In genomic region chr21:44299085-44299457, GRCh38 we compare ENCODE assay signal across 1 cellular context.
TF ChIP-seq lines count a peak whose summit lies in the region.

No MANE protein-coding gene starts in this region.

TF ChIP-seq in WTC11, 78 proteins besides CTCF, POLR2A, EP300 and RAD21 (continued from another document):
- no peak for TF ChIP-seq PRDM15 (CRISPR knock-in tag; IDR thresholded peaks at IDR 0.05)
- no peak for TF ChIP-seq FOXJ3 (CRISPR knock-in tag; IDR thresholded peaks at IDR 0.05; ENCODE audit: borderline replicate concordance)
- no peak for TF ChIP-seq FOXK1 (CRISPR knock-in tag; IDR thresholded peaks at IDR 0.05)
- TF ChIP-seq ZSCAN18 (CRISPR knock-in tag; IDR thresholded peaks at IDR 0.05) = no peak
- TF ChIP-seq ZBTB21 (CRISPR knock-in tag; IDR thresholded peaks at IDR 0.05; ENCODE audit: borderline replicate concordance) = no peak
- TF ChIP-seq ZNF317 (CRISPR knock-in tag; IDR thresholded peaks at IDR 0.05; ENCODE audit: borderline replicate concordance, low read depth) = no peak
- no peak for TF ChIP-seq MLX (CRISPR knock-in tag; IDR thresholded peaks at IDR 0.05)
- TF ChIP-seq NR3C1 (CRISPR knock-in tag; conservative IDR thresholded peaks at IDR 0.05; ENCODE audit: low read depth) = no peak
